In genomic region chr3:51974277-51974962, GRCh38 we compare ENCODE assay signal across 6 cellular contexts. TPM values are rescaled to one million over a fixed set of nuclear protein-coding genes. Genes with fewer than 3 reads are reported as not detected.
DNase-seq lines count a peak whose midpoint lies in the region; ATAC-seq and TF ChIP-seq lines count a peak whose summit lies in the region.

No MANE protein-coding gene starts in this region.

- intact Hi-C loops in breast epithelium (cut with DNase I; ENCODE audit: low total_unique reads), result loop anchor here (2.0 kb wide), 1 partner anchor 32 kb away; the partner anchor contains the start of gene PARP3

- peaks cover 9% of the 10 kb centered on the region for H3K27me3 Mint-ChIP-seq in neural progenitor cell (ENCODE audit: insufficient read depth, low read depth)

- H3K36me3 Mint-ChIP-seq in neural progenitor cell, result no peaks in the 10 kb centered on the region

- DNase-seq in breast epithelium (ENCODE audit: low spot score in 2 of 2), result peak; percentile 61 to 75
- DNase-seq in neural progenitor cell (ENCODE audit: low spot score), result no peak
- DNase-seq in central memory CD4-positive, alpha-beta T cell, result no peak
- DNase-seq in NK-92 treated with Interleukin-12 subunit alpha and Interleukin-12 subunit beta, amount 100 ng/mL, for 24 hours (lab: John Stamatoyannopoulos, UW), result no peak

- H3K4me3 Mint-ChIP-seq in neural progenitor cell, result peak overlapping the region; percentile 86

- peaks cover 67 to 85% (median 83%) of the 10 kb centered on the region in 10 experiments for H3K4me1 ChIP-seq in BLaER1 treated with 17β-estradiol and CSF1 and Interleukin-3, amounts not matched to agents 10 nM and 100 nM
- H3K4me1 ChIP-seq in breast epithelium (peaks cover 7 to 12% of the 10 kb centered on the region in 2 donors), neural progenitor cell (peaks cover 26% of the 10 kb centered on the region)

- peak overlapping the region; percentile 89 to 98 (median 95) for H3K4me2 ChIP-seq in BLaER1 treated with 17β-estradiol and CSF1 and Interleukin-3, amounts not matched to agents 10 nM and 100 nM
- peak overlapping the region; percentile 89 for H3K4me2 ChIP-seq in neural progenitor cell

- H3K4me1 Mint-ChIP-seq in neural progenitor cell, result peaks cover 45% of the 10 kb centered on the region

- H3K9me3 ChIP-seq in BLaER1 treated with 17β-estradiol and CSF1 and Interleukin-3, amounts not matched to agents 10 nM and 100 nM (replicated peaks in 1 of 11), result no peaks in the 10 kb centered on the region
- no peaks in the 10 kb centered on the region for H3K9me3 ChIP-seq in breast epithelium
- no peaks in the 10 kb centered on the region for H3K9me3 ChIP-seq in neural progenitor cell (ENCODE audit: low read depth)

- H3K9me3 Mint-ChIP-seq in neural progenitor cell, result no peaks in the 10 kb centered on the region

- no peak overlapping the region for H3K27ac Mint-ChIP-seq in neural progenitor cell

- peak overlapping the region; percentile 81 to 91 (median 87) for H3K9ac ChIP-seq in BLaER1 treated with 17β-estradiol and CSF1 and Interleukin-3, amounts not matched to agents 10 nM and 100 nM
- no peak overlapping the region for H3K9ac ChIP-seq in neural progenitor cell

- H3K27me3 ChIP-seq in BLaER1 treated with 17β-estradiol and CSF1 and Interleukin-3, amounts not matched to agents 10 nM and 100 nM, result no peaks in the 10 kb centered on the region
- H3K27me3 ChIP-seq in breast epithelium (no peaks in the 10 kb centered on the region), neural progenitor cell (peaks cover 39% of the 10 kb centered on the region)

- peak overlapping the region; percentile 45 to 92 (median 86); a peak in 21 of 22 replicates for H3K27ac ChIP-seq in BLaER1 treated with 17β-estradiol and CSF1 and Interleukin-3, amounts not matched to agents 10 nM and 100 nM
- H3K27ac ChIP-seq in breast epithelium (peak overlapping the region; percentile 96 to 98), neural progenitor cell (no peak overlapping the region)

- TF ChIP-seq CTCF in breast epithelium (IDR thresholded peaks at IDR 0.05) (no peak), neural progenitor cell (IDR thresholded peaks at IDR 0.05) (no peak)

- peak overlapping the region; percentile 69 to 92 (median 77) for H3K4me3 ChIP-seq in BLaER1 treated with 17β-estradiol and CSF1 and Interleukin-3, amounts not matched to agents 10 nM and 100 nM
- H3K4me3 ChIP-seq in breast epithelium (peak overlapping the region; percentile 69 to 77 (median 72)), neural progenitor cell (peak overlapping the region; percentile 56)

- H2AFZ ChIP-seq in neural progenitor cell (replicated peaks), result peak overlapping the region; percentile 69

- H4K20me1 ChIP-seq in BLaER1 treated with 17β-estradiol and CSF1 and Interleukin-3, amounts not matched to agents 10 nM and 100 nM, result peaks cover 0 to 34% (median 5%) of the 10 kb centered on the region in 11 experiments; a peak in 9 of 22 replicates
- H4K20me1 ChIP-seq in neural progenitor cell (ENCODE audit: low read depth), result no peaks in the 10 kb centered on the region

- peaks cover 46% of the 10 kb centered on the region for H3F3A ChIP-seq in neural progenitor cell (ENCODE audit: low read depth)

- no peak for TF ChIP-seq POLR2A in breast epithelium (IDR thresholded peaks at IDR 0.05)

- peaks cover 0 to 26% (median 6%) of the 10 kb centered on the region in 11 experiments; a peak in 8 of 22 replicates for H3K36me3 ChIP-seq in BLaER1 treated with 17β-estradiol and CSF1 and Interleukin-3, amounts not matched to agents 10 nM and 100 nM
- H3K36me3 ChIP-seq in breast epithelium (no peaks in the 10 kb centered on the region), neural progenitor cell (no peaks in the 10 kb centered on the region)

- H3K79me2 ChIP-seq in neural progenitor cell (ENCODE audit: low read depth), result no peaks in the 10 kb centered on the region

- ATAC-seq in HG03045 (IDR thresholded peaks at IDR 0.05; ENCODE audit: unreplicated experiment), result peak; percentile 10

RNA-seq across cellular contexts. Expression of gene ABHD14A, which starts 0.4 kb away (rescaled TPM):
- total RNA-seq in breast epithelium (10 to 100 TPM; 16.1 to 32.6 (median 17.1) TPM), neural progenitor cell (ENCODE audit: low replicate concordance) (4.0 and 14.7 TPM in 2 replicates)

RNA-seq across cellular contexts. Expression of gene ABHD14B, which starts 0.6 kb away (rescaled TPM):
- total RNA-seq in breast epithelium (100 to 1,000 TPM in 1 of 3 donors, 10 to 100 TPM in 2; 62.3 to 122 (median 74.3) TPM), neural progenitor cell (ENCODE audit: low replicate concordance) (6.0 and 8.3 TPM in 2 replicates)

RNA-seq across cellular contexts. Expression of gene PCBP4, which starts 7.2 kb away (rescaled TPM):
- total RNA-seq in breast epithelium (10 to 100 TPM; 36.2 to 51.8 (median 51.2) TPM), neural progenitor cell (ENCODE audit: low replicate concordance) (30.5 and 82.3 TPM in 2 replicates)

RNA-seq across cellular contexts. Expression of gene ACY1, which starts 8.9 kb away (rescaled TPM):
- total RNA-seq in breast epithelium (10 to 100 TPM; 40.0 to 49.2 (median 46.4) TPM), neural progenitor cell (ENCODE audit: low replicate concordance) (17.3 and 31.8 TPM in 2 replicates)

RNA-seq across cellular contexts. Expression of gene GPR62, which starts 19.2 kb away (rescaled TPM):
- total RNA-seq in breast epithelium (under 1 TPM in 1 of 3 donors, not detected in 2; 0.16 TPM), neural progenitor cell (ENCODE audit: low replicate concordance) (0.21 TPM in 1 of 2 replicates, not detected in the other)

Comparison
In these comparisons a context has a peak if more than half of its experiments do, and no peak if none do; other contexts are left out.
1. DNase-seq: peak in breast epithelium (2 of 2); none in neural progenitor cell (single experiment), central memory CD4-positive, alpha-beta T cell (single experiment) and NK-92 treated with Interleukin-12 subunit alpha and Interleukin-12 subunit beta, amount 100 ng/mL, for 24 hours (single experiment).
2. Peak in every context shown above with its lines, with median percentiles within 50 percentile points of each other: H3K4me3 ChIP-seq.